1 cellular context compared by ENCODE assay signal in the genomic region with DNA sequence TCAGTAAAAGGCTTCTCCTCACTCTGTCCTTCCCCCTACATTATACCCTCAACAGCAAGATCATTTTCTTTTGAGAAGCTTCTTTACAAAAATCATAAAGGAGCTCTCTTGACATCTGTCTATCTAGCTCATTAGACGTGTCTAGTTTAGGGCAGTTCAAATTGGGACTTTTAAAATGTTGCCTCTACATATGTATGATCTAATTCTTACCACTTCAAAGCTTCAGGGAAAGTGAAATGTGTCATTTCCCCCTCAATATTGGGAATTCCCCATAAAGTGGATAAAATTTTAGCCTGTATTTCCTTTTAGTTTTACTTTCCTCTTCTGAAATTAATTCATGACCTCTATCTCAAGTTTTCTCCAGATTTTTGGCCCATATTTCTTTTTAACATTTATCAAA.
A peak's percentile ranks its signal among the peaks of the same experiment; 100 is the strongest.
TF ChIP-seq lines count a peak whose summit lies in the region.

No MANE protein-coding gene starts in this region.

TF ChIP-seq in GM12878, 131 proteins besides CTCF, POLR2A, EP300 and RAD21 (continued from another document and continues in another):
- TF ChIP-seq RELA (IDR thresholded peaks at IDR 0.05; ENCODE audit: borderline replicate concordance, partially characterized antibody) (peak; percentile 47), NFIC (IDR thresholded peaks at IDR 0.05; ENCODE audit: low read depth, low read length) (peak; percentile 95), IRF5 (IDR thresholded peaks at IDR 0.05; ENCODE audit: borderline replicate concordance) (no peak), NR2C2 (IDR thresholded peaks at IDR 0.05; ENCODE audit: borderline replicate concordance, control insufficient read depth, insufficient read length, low read depth) (no peak), LARP7 (IDR thresholded peaks at IDR 0.05) (no peak), ZBTB40 (IDR thresholded peaks at IDR 0.05; ENCODE audit: borderline replicate concordance) (no peak), NFXL1 (IDR thresholded peaks at IDR 0.05; ENCODE audit: borderline replicate concordance) (no peak), BACH1 (IDR thresholded peaks at IDR 0.05; ENCODE audit: borderline replicate concordance) (0 out of 2 replicates have a peak, but pooled peaks have one; percentile 30), SMC3 (IDR thresholded peaks at IDR 0.05; ENCODE audit: borderline replicate concordance, low read length) (no peak), KDM1A (IDR thresholded peaks at IDR 0.05; ENCODE audit: borderline replicate concordance) (no peak), ZSCAN29 (IDR thresholded peaks at IDR 0.05) (no peak), POLR2AphosphoS2 (IDR thresholded peaks at IDR 0.05; ENCODE audit: low read depth, low read length) (no peak), IRF4 (IDR thresholded peaks at IDR 0.05; ENCODE audit: low read depth, low read length) (peak; percentile 92), EZH2 (IDR thresholded peaks at IDR 0.05; ENCODE audit: borderline replicate concordance, control insufficient read depth, low read depth, low read length) (no peak), BRCA1 (IDR thresholded peaks at IDR 0.05; ENCODE audit: low read depth, low read length) (no peak), BMI1 (IDR thresholded peaks at IDR 0.05; ENCODE audit: borderline replicate concordance) (peak; percentile 67; the same call in 1 of the 2 replicates), SUPT20H (IDR thresholded peaks at IDR 0.05; ENCODE audit: borderline replicate concordance, control insufficient read depth, low read depth, low read length) (no peak), SIN3A (IDR thresholded peaks at IDR 0.05; ENCODE audit: low read depth, low read length) (no peak), FOS (IDR thresholded peaks at IDR 0.05; ENCODE audit: borderline replicate concordance, extremely low read depth, insufficient read length) (no peak), ETV6 (conservative IDR thresholded peaks at IDR 0.05 in 1 of 2, IDR thresholded peaks at IDR 0.05 in 1 of 2; ENCODE audit: borderline replicate concordance in 1 of 2, low read depth in 1 of 2) (peak in 1 of 2 experiments; percentile 98; a peak in 2 of 4 replicates), IKZF1 (conservative IDR thresholded peaks at IDR 0.05) (peak; percentile 80), POU2F2 (IDR thresholded peaks at IDR 0.05; ENCODE audit: borderline replicate concordance, low read depth, low read length) (0 out of 3 replicates have a peak, but pooled peaks have one; percentile 13), TCF3 (IDR thresholded peaks at IDR 0.05; ENCODE audit: borderline replicate concordance, insufficient read depth, low read depth, low read length) (no peak), ZNF592 (IDR thresholded peaks at IDR 0.05) (no peak), RB1 (IDR thresholded peaks at IDR 0.05; ENCODE audit: borderline replicate concordance) (no peak), IRF3 (IDR thresholded peaks at IDR 0.05) (no peak), RELB (IDR thresholded peaks at IDR 0.05; ENCODE audit: low read depth) (peak; percentile 83), ASH2L (IDR thresholded peaks at IDR 0.05; ENCODE audit: borderline replicate concordance, low read depth) (no peak), MTA3 (IDR thresholded peaks at IDR 0.05; ENCODE audit: borderline replicate concordance, low read length) (peak; percentile 79; the same call in 1 of the 2 replicates), MEF2B (IDR thresholded peaks at IDR 0.05; ENCODE audit: partially characterized antibody, poor library complexity, severe bottlenecking) (peak; percentile 51), TAF1 (IDR thresholded peaks at IDR 0.05; ENCODE audit: borderline replicate concordance, low read depth, low read length) (no peak), KAT2A (conservative IDR thresholded peaks at IDR 0.05; ENCODE audit: control insufficient read depth, low read depth, low read length) (no peak), SPI1 (IDR thresholded peaks at IDR 0.05; ENCODE audit: borderline replicate concordance, insufficient read depth, low read depth, low read length) (peak; percentile 16; the same call in 1 of the 2 replicates), DPF2 (IDR thresholded peaks at IDR 0.05) (peak; percentile 81), SMAD1 (IDR thresholded peaks at IDR 0.05; ENCODE audit: low read depth, partially characterized antibody) (no peak), TBL1XR1 (IDR thresholded peaks at IDR 0.05; ENCODE audit: low read depth, low read length) (0 out of 2 replicates have a peak, but pooled peaks have one; percentile 62)
- TF ChIP-seq, protein P1, sequence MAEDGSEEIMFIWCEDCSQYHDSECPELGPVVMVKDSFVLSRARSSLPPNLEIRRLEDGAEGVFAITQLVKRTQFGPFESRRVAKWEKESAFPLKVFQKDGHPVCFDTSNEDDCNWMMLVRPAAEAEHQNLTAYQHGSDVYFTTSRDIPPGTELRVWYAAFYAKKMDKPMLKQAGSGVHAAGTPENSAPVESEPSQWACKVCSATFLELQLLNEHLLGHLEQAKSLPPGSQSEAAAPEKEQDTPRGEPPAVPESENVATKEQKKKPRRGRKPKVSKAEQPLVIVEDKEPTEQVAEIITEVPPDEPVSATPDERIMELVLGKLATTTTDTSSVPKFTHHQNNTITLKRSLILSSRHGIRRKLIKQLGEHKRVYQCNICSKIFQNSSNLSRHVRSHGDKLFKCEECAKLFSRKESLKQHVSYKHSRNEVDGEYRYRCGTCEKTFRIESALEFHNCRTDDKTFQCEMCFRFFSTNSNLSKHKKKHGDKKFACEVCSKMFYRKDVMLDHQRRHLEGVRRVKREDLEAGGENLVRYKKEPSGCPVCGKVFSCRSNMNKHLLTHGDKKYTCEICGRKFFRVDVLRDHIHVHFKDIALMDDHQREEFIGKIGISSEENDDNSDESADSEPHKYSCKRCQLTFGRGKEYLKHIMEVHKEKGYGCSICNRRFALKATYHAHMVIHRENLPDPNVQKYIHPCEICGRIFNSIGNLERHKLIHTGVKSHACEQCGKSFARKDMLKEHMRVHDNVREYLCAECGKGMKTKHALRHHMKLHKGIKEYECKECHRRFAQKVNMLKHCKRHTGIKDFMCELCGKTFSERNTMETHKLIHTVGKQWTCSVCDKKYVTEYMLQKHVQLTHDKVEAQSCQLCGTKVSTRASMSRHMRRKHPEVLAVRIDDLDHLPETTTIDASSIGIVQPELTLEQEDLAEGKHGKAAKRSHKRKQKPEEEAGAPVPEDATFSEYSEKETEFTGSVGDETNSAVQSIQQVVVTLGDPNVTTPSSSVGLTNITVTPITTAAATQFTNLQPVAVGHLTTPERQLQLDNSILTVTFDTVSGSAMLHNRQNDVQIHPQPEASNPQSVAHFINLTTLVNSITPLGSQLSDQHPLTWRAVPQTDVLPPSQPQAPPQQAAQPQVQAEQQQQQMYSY (CRISPR knock-in tag; IDR thresholded peaks at IDR 0.05) = no peak
- TF ChIP-seq, protein P2, sequence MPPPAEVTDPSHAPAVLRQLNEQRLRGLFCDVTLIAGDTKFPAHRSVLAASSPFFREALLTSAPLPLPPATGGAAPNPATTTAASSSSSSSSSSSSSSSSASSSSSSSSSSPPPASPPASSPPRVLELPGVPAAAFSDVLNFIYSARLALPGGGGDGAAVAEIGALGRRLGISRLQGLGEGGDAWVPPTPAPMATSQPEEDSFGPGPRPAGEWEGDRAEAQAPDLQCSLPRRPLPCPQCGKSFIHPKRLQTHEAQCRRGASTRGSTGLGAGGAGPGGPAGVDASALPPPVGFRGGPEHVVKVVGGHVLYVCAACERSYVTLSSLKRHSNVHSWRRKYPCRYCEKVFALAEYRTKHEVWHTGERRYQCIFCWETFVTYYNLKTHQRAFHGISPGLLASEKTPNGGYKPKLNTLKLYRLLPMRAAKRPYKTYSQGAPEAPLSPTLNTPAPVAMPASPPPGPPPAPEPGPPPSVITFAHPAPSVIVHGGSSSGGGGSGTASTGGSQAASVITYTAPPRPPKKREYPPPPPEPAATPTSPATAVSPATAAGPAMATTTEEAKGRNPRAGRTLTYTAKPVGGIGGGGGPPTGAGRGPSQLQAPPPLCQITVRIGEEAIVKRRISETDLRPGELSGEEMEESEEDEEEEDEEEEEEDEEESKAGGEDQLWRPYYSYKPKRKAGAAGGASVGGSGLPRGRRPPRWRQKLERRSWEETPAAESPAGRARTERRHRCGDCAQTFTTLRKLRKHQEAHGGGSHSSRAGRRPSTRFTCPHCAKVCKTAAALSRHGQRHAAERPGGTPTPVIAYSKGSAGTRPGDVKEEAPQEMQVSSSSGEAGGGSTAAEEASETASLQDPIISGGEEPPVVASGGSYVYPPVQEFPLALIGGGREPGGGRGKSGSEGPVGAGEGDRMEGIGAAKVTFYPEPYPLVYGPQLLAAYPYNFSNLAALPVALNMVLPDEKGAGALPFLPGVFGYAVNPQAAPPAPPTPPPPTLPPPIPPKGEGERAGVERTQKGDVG (CRISPR knock-in tag; IDR thresholded peaks at IDR 0.05) = no peak
